Comparison of ENCODE assay signal across 27 cellular contexts in genomic region chr21:44399151-44399954, GRCh38.
"Had no signal": no experiment of that assay in that cellular context is flagged by ENCODE, and none has a peak within 500 bp of the region (broad histone marks: within the 10 kb centered on the region; RNA-seq: fewer than 3 reads in every experiment).

No MANE protein-coding gene starts in this region.

- H3K4me3 ChIP-seq: breast epithelium, heart left ventricle, left lung, lung, pancreas, psoas muscle, right atrium auricular region, SJSA1, suprapubic skin, upper lobe of left lung had no signal

- ATAC-seq: heart left ventricle; left lung; naive thymus-derived CD8-positive, alpha-beta T cell; pancreas; psoas muscle; stimulated activated naive CD8-positive, alpha-beta T cell treated with anti-CD3 and anti-CD28 coated beads, Interleukin-15, amount 100 ng/mL, for 72 hours had no signal

- H3K27me3 Mint-ChIP-seq: activated CD4-positive, alpha-beta memory T cell treated with anti-CD3 and anti-CD28 coated beads for 36 hours; activated naive CD8-positive, alpha-beta T cell treated with anti-CD3 and anti-CD28 coated beads, Interleukin-2, amount 10 ng/mL, durations not matched to agents 7 days and 5 days; naive thymus-derived CD8-positive, alpha-beta T cell; stimulated activated naive CD8-positive, alpha-beta T cell treated with anti-CD3 and anti-CD28 coated beads, Interleukin-15, amount 100 ng/mL, for 72 hours had no signal

- DNase-seq: activated CD4-positive, alpha-beta memory T cell treated with anti-CD3 and anti-CD28 coated beads for 36 hours; activated CD4-positive, alpha-beta T cell treated with anti-CD3 and anti-CD28 coated beads for 48 hours; activated naive CD4-positive, alpha-beta T cell treated with anti-CD3 and anti-CD28 coated beads for 36 hours; activated naive CD8-positive, alpha-beta T cell treated with anti-CD3 and anti-CD28 coated beads, Interleukin-2, amount 10 ng/mL, durations not matched to agents 7 days and 5 days; activated T-cell treated with anti-CD3 and anti-CD28 coated beads, Interleukin-2, amount 50 U/mL, for 1 hour; amniotic stem cell; cerebellar nuclear complex; cortex of kidney; heart left ventricle; naive thymus-derived CD8-positive, alpha-beta T cell; psoas muscle; stimulated activated CD4-positive, alpha-beta T cell treated with anti-CD3 and anti-CD28 coated beads, Interleukin-12 subunit alpha, Interleukin-12 subunit beta, amount 100 ng/mL, for 4 hours; stimulated activated naive CD8-positive, alpha-beta T cell treated with anti-CD3 and anti-CD28 coated beads, Interleukin-15, amount 100 ng/mL, for 72 hours; T1000 had no signal

- H3K4me1 Mint-ChIP-seq: activated naive CD8-positive, alpha-beta T cell treated with anti-CD3 and anti-CD28 coated beads, Interleukin-2, amount 10 ng/mL, durations not matched to agents 7 days and 5 days; stimulated activated naive CD8-positive, alpha-beta T cell treated with anti-CD3 and anti-CD28 coated beads, Interleukin-15, amount 100 ng/mL, for 72 hours had no signal

- H3K9me3 ChIP-seq: breast epithelium, heart left ventricle, left lung, neutrophil, pancreas, psoas muscle, right atrium auricular region, suprapubic skin, upper lobe of left lung had no signal

- H3K27me3 ChIP-seq: neutrophil, pancreas, right atrium auricular region, SJSA1, suprapubic skin, upper lobe of left lung had no signal

- H3K27ac ChIP-seq: breast epithelium, epithelial cell of prostate, heart left ventricle, left lung, neutrophil, pancreas, psoas muscle, right atrium auricular region, SJSA1, suprapubic skin, upper lobe of left lung had no signal

- H3K36me3 ChIP-seq: breast epithelium, pancreas, right atrium auricular region, SJSA1, suprapubic skin had no signal

- FAIRE-seq: pancreas had no signal

- H3K4me1 ChIP-seq: breast epithelium, heart left ventricle, left lung, pancreas, psoas muscle, right atrium auricular region, upper lobe of left lung had no signal

- H3K9me3 Mint-ChIP-seq: activated naive CD4-positive, alpha-beta T cell treated with anti-CD3 and anti-CD28 coated beads for 36 hours; activated T-helper 2 cell treated with anti-CD3 and anti-CD28 coated beads, Interferon-gamma antibody, Interleukin-2, Interleukin-4, amounts not matched to agents 10 μg/mL and 5 μg/mL and 100 μg/mL, durations not matched to agents 14 hours and 24 hours and 36 hours; mesothelial cell of epicardium; naive thymus-derived CD8-positive, alpha-beta T cell; T-helper 1 cell treated with Interleukin-12 subunit alpha and Interleukin-12 subunit beta and Interleukin-4 antibody, amounts not matched to agents 30 μg/mL and 1 μg/mL, for 36 hours had no signal

- H3K36me3 Mint-ChIP-seq: activated CD4-positive, alpha-beta memory T cell treated with anti-CD3 and anti-CD28 coated beads for 36 hours; mesothelial cell of epicardium; naive thymus-derived CD8-positive, alpha-beta T cell had no signal

- H3K27ac Mint-ChIP-seq: activated CD4-positive, alpha-beta memory T cell treated with anti-CD3 and anti-CD28 coated beads for 36 hours; activated naive CD4-positive, alpha-beta T cell treated with anti-CD3 and anti-CD28 coated beads for 36 hours; activated naive CD8-positive, alpha-beta T cell treated with anti-CD3 and anti-CD28 coated beads, Interleukin-2, amount 10 ng/mL, durations not matched to agents 7 days and 5 days; activated T-helper 2 cell treated with anti-CD3 and anti-CD28 coated beads, Interferon-gamma antibody, Interleukin-2, Interleukin-4, amounts not matched to agents 10 μg/mL and 5 μg/mL and 100 μg/mL, durations not matched to agents 14 hours and 24 hours and 36 hours; mesothelial cell of epicardium; T-helper 1 cell treated with Interleukin-12 subunit alpha and Interleukin-12 subunit beta and Interleukin-4 antibody, amounts not matched to agents 30 μg/mL and 1 μg/mL, for 36 hours had no signal

- H3K4me3 Mint-ChIP-seq: activated CD4-positive, alpha-beta memory T cell treated with anti-CD3 and anti-CD28 coated beads for 36 hours; activated naive CD4-positive, alpha-beta T cell treated with anti-CD3 and anti-CD28 coated beads for 36 hours; activated naive CD8-positive, alpha-beta T cell treated with anti-CD3 and anti-CD28 coated beads, Interleukin-2, amount 10 ng/mL, durations not matched to agents 7 days and 5 days; mesothelial cell of epicardium; naive thymus-derived CD8-positive, alpha-beta T cell; stimulated activated naive CD8-positive, alpha-beta T cell treated with anti-CD3 and anti-CD28 coated beads, Interleukin-15, amount 100 ng/mL, for 72 hours; T-helper 1 cell treated with Interleukin-12 subunit alpha and Interleukin-12 subunit beta and Interleukin-4 antibody, amounts not matched to agents 30 μg/mL and 1 μg/mL, for 36 hours had no signal
